1 cellular context compared by ENCODE assay signal in genomic region chr17:1431631-1432104, GRCh38.
TF ChIP-seq lines count a peak whose summit lies in the region.

No MANE protein-coding gene starts in this region.

TF ChIP-seq in GM12878, 131 proteins besides CTCF, POLR2A, EP300 and RAD21 (continued from another document):
- TF ChIP-seq TCF3 (IDR thresholded peaks at IDR 0.05; ENCODE audit: borderline replicate concordance, insufficient read depth, low read depth, low read length) (no peak), CHD1 (IDR thresholded peaks at IDR 0.05; ENCODE audit: low read depth, low read length) (no peak), KDM1A (IDR thresholded peaks at IDR 0.05; ENCODE audit: borderline replicate concordance) (no peak), E4F1 (IDR thresholded peaks at IDR 0.05; ENCODE audit: borderline replicate concordance, partially characterized antibody) (no peak), SKIL (IDR thresholded peaks at IDR 0.05; ENCODE audit: low read depth, poor library complexity, severe bottlenecking) (peak; percentile 82), ZSCAN29 (IDR thresholded peaks at IDR 0.05) (no peak), PML (IDR thresholded peaks at IDR 0.05; ENCODE audit: low read length) (no peak), CBX3 (IDR thresholded peaks at IDR 0.05; ENCODE audit: borderline replicate concordance, low read depth) (no peak), SUZ12 (IDR thresholded peaks at IDR 0.05; ENCODE audit: unreplicated experiment) (no peak), EED (IDR thresholded peaks at IDR 0.05; ENCODE audit: low read depth) (peak; percentile 44), YBX1 (IDR thresholded peaks at IDR 0.05) (no peak), HCFC1 (IDR thresholded peaks at IDR 0.05; ENCODE audit: low read length) (no peak), CREB1 (IDR thresholded peaks at IDR 0.05; ENCODE audit: low read depth) (no peak), IKZF2 (IDR thresholded peaks at IDR 0.05) (peak in 1 of 2 experiments; percentile 50; a peak in 1 of 4 replicates), CEBPZ (IDR thresholded peaks at IDR 0.05; ENCODE audit: low read depth, low read length) (no peak), RUNX3 (IDR thresholded peaks at IDR 0.05; ENCODE audit: low read length) (peak; percentile 50), ZNF384 (IDR thresholded peaks at IDR 0.05; ENCODE audit: borderline replicate concordance, low read depth, low read length) (no peak), EGR1 (IDR thresholded peaks at IDR 0.05; ENCODE audit: borderline replicate concordance in 1 of 2, low read depth in 2 of 2, low read length in 2 of 2) (no peak), SP1 (IDR thresholded peaks at IDR 0.05; ENCODE audit: low read depth, low read length) (no peak), USF2 (IDR thresholded peaks at IDR 0.05; ENCODE audit: borderline replicate concordance, low read depth, low read length) (no peak), STAT3 (IDR thresholded peaks at IDR 0.05; ENCODE audit: low read depth, low read length) (no peak), ZNF217 (IDR thresholded peaks at IDR 0.05) (no peak), BACH1 (IDR thresholded peaks at IDR 0.05; ENCODE audit: borderline replicate concordance) (no peak)
